20 cellular contexts compared by ENCODE assay signal in the genomic region with DNA sequence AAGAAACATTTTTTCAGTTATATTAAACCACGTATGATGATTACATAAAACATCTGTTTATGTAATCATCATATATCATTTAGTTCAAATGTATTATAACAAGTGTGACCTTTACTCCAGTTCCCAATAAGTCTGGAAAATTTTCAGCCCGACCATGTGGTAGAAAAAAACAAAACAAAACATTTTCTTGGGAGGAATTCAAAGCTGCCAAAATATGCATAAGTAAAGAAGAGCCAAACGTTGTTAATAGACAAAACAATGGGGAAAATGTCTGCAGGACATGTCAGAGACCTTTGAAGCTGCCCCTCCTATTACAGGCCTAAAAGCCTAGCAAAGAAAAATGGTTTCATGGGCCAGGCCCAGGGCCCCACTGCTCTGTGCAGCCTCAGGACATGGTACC.
DNase-seq lines count a peak whose midpoint lies in the region; TF ChIP-seq lines count a peak whose summit lies in the region.
"Had no signal": no experiment of that assay in that cellular context is flagged by ENCODE, and none has a peak within 500 bp of the region (broad histone marks: within the 10 kb centered on the region; RNA-seq: fewer than 3 reads in every experiment).

No MANE protein-coding gene starts in this region.

- no peak overlapping the region for H3K18ac ChIP-seq in trophoblast cell (ENCODE audit: low read length)

- H3K27me3 ChIP-seq in trophoblast cell (ENCODE audit: insufficient read depth, low read length) (no peaks in the 10 kb centered on the region), colonic mucosa (no peaks in the 10 kb centered on the region), mammary epithelial cell (ENCODE audit: insufficient read depth, low read length) (no peaks in the 10 kb centered on the region)
- H3K27me3 ChIP-seq: BE2C, Peyer's patch, SJSA1 had no signal

- BruUV-seq in mammary epithelial cell (replicated peaks; lab: Mats Ljungman, UMichigan): no TSS peak

- TF ChIP-seq CTCF in colonic mucosa (IDR thresholded peaks at IDR 0.05): no peak
- TF ChIP-seq CTCF in mammary epithelial cell (conservative IDR thresholded peaks at IDR 0.05 in 1 of 2, IDR thresholded peaks at IDR 0.05 in 1 of 2; ENCODE audit: extremely low read depth in 1 of 2, insufficient read depth in 1 of 2, low read depth in 1 of 2, low read length in 2 of 2): no peak

- no peak overlapping the region for H3K14ac ChIP-seq in trophoblast cell (ENCODE audit: low read length)

- H4K12ac ChIP-seq in trophoblast cell (ENCODE audit: low read depth, low read length): no peak overlapping the region

- DNase-seq in GM04503 (ENCODE audit: low read depth): peak; percentile 48
- peak; percentile 26 for DNase-seq in dedifferentiated amniotic fluid mesenchymal stem cell (ENCODE audit: extremely low spot score)
- peak; percentile 13 for DNase-seq in fibroblast of the conjunctiva (ENCODE audit: low read depth)
- peak; percentile 0 to 13 for DNase-seq in trophoblast cell
- DNase-seq in HUDEP-2 (lab: John Stamatoyannopoulos, UW; ENCODE audit: unreplicated experiment in 76 of 76): no peak
- DNase-seq in epidermal melanocyte (ENCODE audit: insufficient read length, low spot score): no peak
- DNase-seq in colonic mucosa: no peak
- DNase-seq in mammary epithelial cell: no peak
- DNase-seq: ACHN; BE2C; Caco-2; CD4-positive, alpha-beta T cell; NCI-H1105; NCI-H1694; NCI-H2081 treated with DMSO at 0.1 percent for 48 hours; NCI-H748 treated with DMSO at 0.1 percent for 48 hours; NK-92 treated with Interleukin-12 subunit alpha and Interleukin-12 subunit beta, amount 100 ng/mL, for 24 hours; Peyer's patch had no signal

- H2AFZ ChIP-seq in trophoblast cell (ENCODE audit: insufficient read depth, low read length, poor library complexity) (no peak overlapping the region), mammary epithelial cell (ENCODE audit: low read depth, low read length) (no peak overlapping the region)

- no peak overlapping the region for H2BK5ac ChIP-seq in trophoblast cell (ENCODE audit: low read depth, low read length, poor library complexity)

- H3K27ac ChIP-seq in trophoblast cell (ENCODE audit: low read depth, low read length): no peak overlapping the region
- H3K27ac ChIP-seq in colonic mucosa: no peak overlapping the region
- no peak overlapping the region for H3K27ac ChIP-seq in mammary epithelial cell (ENCODE audit: insufficient read depth, low read depth, low read length)
- H3K27ac ChIP-seq: Peyer's patch, SJSA1 had no signal

- H4K91ac ChIP-seq in trophoblast cell (ENCODE audit: low read depth, low read length): no peak overlapping the region

- H3K4me3 ChIP-seq in trophoblast cell (ENCODE audit: low read depth, low read length): peak overlapping the region; percentile 10
- no peak overlapping the region for H3K4me3 ChIP-seq in colonic mucosa
- H3K4me3 ChIP-seq in mammary epithelial cell (replicated peaks in 1 of 3; ENCODE audit: insufficient read depth in 1 of 3, low read depth in 2 of 3, low read length in 3 of 3): no peak overlapping the region
- H3K4me3 ChIP-seq: K562, Peyer's patch, SJSA1 had no signal

- H4K8ac ChIP-seq in trophoblast cell (ENCODE audit: low read depth, low read length): no peak overlapping the region

- no peaks in the 10 kb centered on the region for H3K36me3 ChIP-seq in trophoblast cell (ENCODE audit: control insufficient read depth in 1 of 2, insufficient read depth in 2 of 2, low read length in 2 of 2)
- no peaks in the 10 kb centered on the region for H3K36me3 ChIP-seq in colonic mucosa
- H3K36me3 ChIP-seq in mammary epithelial cell (ENCODE audit: insufficient read depth, low read length): no peaks in the 10 kb centered on the region
- H3K36me3 ChIP-seq: BE2C, Peyer's patch, SJSA1 had no signal

- no peaks in the 10 kb centered on the region for H3K79me2 ChIP-seq in trophoblast cell (ENCODE audit: control insufficient read depth, insufficient read depth, low read length, poor library complexity)
- H3K79me2 ChIP-seq in mammary epithelial cell (ENCODE audit: insufficient read depth, low read length): no peaks in the 10 kb centered on the region

- in situ Hi-C loops in mammary epithelial cell (cut with MboI; ENCODE audit: low sequenced_read_pairs in 2 of 2): no loop called here

- intact Hi-C loops in colonic mucosa (cut with DNase I): no loop called here
- intact Hi-C loops in mammary epithelial cell (cut with micrococcal nuclease): no loop called here

- no peak overlapping the region for H2BK120ac ChIP-seq in trophoblast cell (ENCODE audit: insufficient read depth, low read length, poor library complexity)

- no peak overlapping the region for H3K4me2 ChIP-seq in trophoblast cell (ENCODE audit: low read length)
- no peak overlapping the region for H3K4me2 ChIP-seq in mammary epithelial cell (ENCODE audit: insufficient read depth, low read depth, low read length)

- H3K4ac ChIP-seq in trophoblast cell (ENCODE audit: low read depth, low read length): no peak overlapping the region

- H3K79me1 ChIP-seq in trophoblast cell (ENCODE audit: low read length): no peaks in the 10 kb centered on the region

- H3K4me1 ChIP-seq in trophoblast cell (ENCODE audit: control insufficient read depth in 1 of 2, insufficient read depth in 2 of 2, low read length in 2 of 2): no peaks in the 10 kb centered on the region
- no peaks in the 10 kb centered on the region for H3K4me1 ChIP-seq in colonic mucosa
- no peaks in the 10 kb centered on the region for H3K4me1 ChIP-seq in mammary epithelial cell (ENCODE audit: insufficient read depth, low read length)
- H3K4me1 ChIP-seq: BE2C, Caco-2 had no signal

- no peak overlapping the region for H3K9ac ChIP-seq in trophoblast cell (ENCODE audit: low read length)
- H3K9ac ChIP-seq in colonic mucosa (ENCODE audit: low read depth in 2 of 2, low read length in 2 of 2): no peak overlapping the region
- H3K9ac ChIP-seq in mammary epithelial cell (ENCODE audit: insufficient read depth, low read length): no peak overlapping the region

- dilution Hi-C loops in mammary epithelial cell (cut with HindIII; ENCODE audit: low sequenced_read_pairs): no loop called here

- H4K20me1 ChIP-seq in mammary epithelial cell (ENCODE audit: insufficient read depth, low read length): no peaks in the 10 kb centered on the region

- CTCF ChIA-PET in mammary epithelial cell (lab: Charles Lee; ENCODE audit: low non-redundant PET): no interaction called here

- no peaks in the 10 kb centered on the region for H3K9me3 ChIP-seq in trophoblast cell (ENCODE audit: insufficient read depth, low read depth, low read length)
- no peaks in the 10 kb centered on the region for H3K9me3 ChIP-seq in colonic mucosa
- H3K9me3 ChIP-seq in mammary epithelial cell (replicated peaks; ENCODE audit: insufficient read depth, low read length): no peaks in the 10 kb centered on the region
- H3K9me3 ChIP-seq: BE2C, Caco-2, Peyer's patch, SJSA1 had no signal

- H2AK5ac ChIP-seq in trophoblast cell (ENCODE audit: low read length): no peak overlapping the region

- H3K23ac ChIP-seq in trophoblast cell (ENCODE audit: low read length): no peak overlapping the region

- no CpG with 5 or more reads among the region's 3 CpGs for WGBS in trophoblast cell (ENCODE audit: extremely low coverage, insufficient coverage, insufficient read length)
- WGBS in mammary epithelial cell (ENCODE audit: low coverage, missing lambda C conversion rate): 14% methylated on average over 3 of the region's 3 CpGs

- H2BK12ac ChIP-seq in trophoblast cell (ENCODE audit: low read length): no peak overlapping the region

Comparison
In these comparisons a context has a peak if more than half of its experiments do, and no peak if none do; other contexts are left out.
1. DNase-seq: peak in GM04503 (single experiment), dedifferentiated amniotic fluid mesenchymal stem cell (single experiment), fibroblast of the conjunctiva (single experiment) and trophoblast cell (2 of 2); none in HUDEP-2 (0 of 76), epidermal melanocyte (single experiment), colonic mucosa (single experiment) and mammary epithelial cell (single experiment).